Comparison of ENCODE assay signal across 16 cellular contexts in the genomic region with DNA sequence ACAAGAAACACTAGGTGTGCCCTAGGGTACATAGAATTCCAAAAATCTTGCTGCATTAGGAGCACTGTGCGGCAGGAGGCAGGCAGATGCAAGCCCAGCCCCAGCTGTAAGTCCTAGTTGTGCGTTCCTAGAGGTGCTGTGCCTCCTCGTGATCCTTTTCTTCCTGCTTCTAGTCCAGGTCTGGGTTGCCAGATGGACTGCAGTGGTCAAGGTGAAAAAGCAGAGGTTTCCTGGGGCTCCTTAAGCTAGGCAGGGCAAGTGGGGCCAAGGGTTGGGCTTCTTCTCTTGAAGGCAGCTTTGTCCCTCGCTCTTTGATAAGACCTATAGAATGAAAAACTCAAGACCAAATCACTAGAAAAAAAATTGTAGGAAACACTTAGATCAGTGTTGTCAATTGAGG.
"Had no signal": no experiment of that assay in that cellular context is flagged by ENCODE, and none has a peak within 500 bp of the region (broad histone marks: within the 10 kb centered on the region; RNA-seq: fewer than 3 reads in every experiment).

No MANE protein-coding gene starts in this region.

- H3K27ac Mint-ChIP-seq: activated naive CD4-positive, alpha-beta T cell treated with anti-CD3 and anti-CD28 coated beads for 36 hours; activated T-helper 2 cell treated with anti-CD3 and anti-CD28 coated beads, Interferon-gamma antibody, Interleukin-2, Interleukin-4, amounts not matched to agents 10 μg/mL and 5 μg/mL and 100 μg/mL, durations not matched to agents 14 hours and 24 hours and 36 hours; nephron progenitor cell had no signal

- H3K9me3 ChIP-seq: esophagus muscularis mucosa, stomach, testis, upper lobe of left lung had no signal

- H3K36me3 ChIP-seq: cardiac muscle cell, stomach, upper lobe of left lung had no signal

- H3K4me2 ChIP-seq: hepatocyte had no signal

- H3K9me3 Mint-ChIP-seq: activated naive CD4-positive, alpha-beta T cell treated with anti-CD3 and anti-CD28 coated beads for 36 hours; activated T-helper 2 cell treated with anti-CD3 and anti-CD28 coated beads, Interferon-gamma antibody, Interleukin-2, Interleukin-4, amounts not matched to agents 10 μg/mL and 5 μg/mL and 100 μg/mL, durations not matched to agents 14 hours and 24 hours and 36 hours; nephron progenitor cell had no signal

- FAIRE-seq: colon, endometrium, TTC549 had no signal

- H3K4me3 Mint-ChIP-seq: activated naive CD4-positive, alpha-beta T cell treated with anti-CD3 and anti-CD28 coated beads for 36 hours; nephron progenitor cell had no signal

- H3K4me3 ChIP-seq: cardiac muscle cell, esophagus muscularis mucosa, hepatocyte, stomach, testis, upper lobe of left lung had no signal

- H3K27ac ChIP-seq: cardiac muscle cell, esophagus muscularis mucosa, hepatocyte, stomach, testis, upper lobe of left lung had no signal

- DNase-seq: activated CD4-positive, CD25-positive, alpha-beta regulatory T cell treated with anti-CD3 and anti-CD28 coated beads, Interleukin-2, amount 50 U/mL, for 72 hours; activated naive CD4-positive, alpha-beta T cell treated with anti-CD3 and anti-CD28 coated beads for 36 hours; islet precursor cell; nephron progenitor cell; stimulated activated CD4-positive, alpha-beta T cell treated with anti-CD3 and anti-CD28 coated beads, Interleukin-1b, Interleukin-23, amount 100 ng/mL, for 48 hours; stomach; SW 1271; testis; upper lobe of left lung had no signal

- H3K4me1 ChIP-seq: upper lobe of left lung had no signal

- H3K27me3 ChIP-seq: cardiac muscle cell, esophagus muscularis mucosa, hepatocyte, stomach, testis, upper lobe of left lung had no signal
